In genomic region chr5:10577371-10578291, GRCh38 we compare ENCODE assay signal across 10 cellular contexts. TPM values are rescaled to one million over a fixed set of nuclear protein-coding genes. Genes with fewer than 3 reads are reported as not detected.
DNase-seq lines count a peak whose midpoint lies in the region; ATAC-seq and TF ChIP-seq lines count a peak whose summit lies in the region.
"Had no signal": no experiment of that assay in that cellular context is flagged by ENCODE, and none has a peak within 500 bp of the region (broad histone marks: within the 10 kb centered on the region; RNA-seq: fewer than 3 reads in every experiment).

No MANE protein-coding gene starts in this region.

- TF ChIP-seq EP300 in gastroesophageal sphincter (IDR thresholded peaks at IDR 0.05) = no peak

- H3K36me3 ChIP-seq in gastroesophageal sphincter = no peaks in the 10 kb centered on the region

- ATAC-seq in GM19463 (IDR thresholded peaks at IDR 0.05; ENCODE audit: unreplicated experiment) = peak; percentile 61
- peak; percentile 57 for ATAC-seq in gastroesophageal sphincter
- no peak for ATAC-seq in GM19455 (IDR thresholded peaks at IDR 0.05; ENCODE audit: unreplicated experiment)

- H3K27me3 ChIP-seq in HL-60 (ENCODE audit: insufficient read depth, poor library complexity, severe bottlenecking) (no peaks in the 10 kb centered on the region), gastroesophageal sphincter (peaks cover 6% of the 10 kb centered on the region)

- DNase-seq in A172 (ENCODE audit: low spot score) = peak; percentile 66
- no peak for DNase-seq in HL-60 (ENCODE audit: low read depth in 1 of 2, low spot score in 1 of 2)
- DNase-seq in NCI-H510A (lab: John Stamatoyannopoulos, UW) = no peak
- no peak for DNase-seq in NCI-H748 (lab: John Stamatoyannopoulos, UW; ENCODE audit: unreplicated experiment)
- DNase-seq in GM20000 (ENCODE audit: low spot score) = no peak
- DNase-seq: CD4-positive, alpha-beta memory T cell; NCI-H2081 treated with DMSO at 0.1 percent for 48 hours had no signal

- 0 out of 2 replicates have a peak overlapping the region, but pooled peaks have one; percentile 6 for H3K27ac ChIP-seq in HL-60 (replicated peaks)
- H3K27ac ChIP-seq in gastroesophageal sphincter = no peak overlapping the region

- peaks cover 0 to 15% (median 3%) of the 10 kb centered on the region in 3 donors for H3K4me1 ChIP-seq in gastroesophageal sphincter

- TF ChIP-seq CTCF in HL-60 (IDR thresholded peaks at IDR 0.05; ENCODE audit: insufficient read depth, low read length) = no peak
- no peak for TF ChIP-seq CTCF in gastroesophageal sphincter (IDR thresholded peaks at IDR 0.05)
- TF ChIP-seq CTCF in GM20000 (IDR thresholded peaks at IDR 0.05; ENCODE audit: extremely low read depth, missing control alignments) = no peak

- no peak overlapping the region for H3K4me3 ChIP-seq in HL-60 (replicated peaks; ENCODE audit: insufficient read depth, low read length)
- no peak overlapping the region for H3K4me3 ChIP-seq in gastroesophageal sphincter

- no peaks in the 10 kb centered on the region for H3K9me3 ChIP-seq in gastroesophageal sphincter

- 44% methylated on average over 11 of the region's 18 CpGs; no CpG with 5 or more reads in 1 of the 2 donors for WGBS in gastroesophageal sphincter (ENCODE audit: low coverage in 1 of 2), 2 donors

- no peak for TF ChIP-seq POLR2A in gastroesophageal sphincter (IDR thresholded peaks at IDR 0.05)

RNA-seq across cellular contexts. Expression of gene ANKRD33B, which starts 13.8 kb away (rescaled TPM):
- total RNA-seq in A172 (2014; rRNA removed; shearing (Covaris generic)) = 1.2 and 2.3 TPM in 2 replicates
- total RNA-seq in gastroesophageal sphincter = 10 to 100 TPM in 1 of 4 donors, 1 to 10 TPM in 3; 4.4 to 17.2 (median 5.9) TPM
